9 cellular contexts compared by ENCODE assay signal in genomic region chr2:43136862-43137261, GRCh38.
A peak's percentile ranks its signal among the peaks of the same experiment; 100 is the strongest.
DNase-seq lines count a peak whose midpoint lies in the region; ATAC-seq and TF ChIP-seq lines count a peak whose summit lies in the region.
"Had no signal": no experiment of that assay in that cellular context is flagged by ENCODE, and none has a peak within 500 bp of the region (broad histone marks: within the 10 kb centered on the region; RNA-seq: fewer than 3 reads in every experiment).

No MANE protein-coding gene starts in this region.

- H3K9me3 Mint-ChIP-seq in nephron: no peaks in the 10 kb centered on the region

- H3K4me1 Mint-ChIP-seq in T-helper 17 cell (peaks cover 63% of the 10 kb centered on the region), nephron (peaks cover 51% of the 10 kb centered on the region)

- no peak for TF ChIP-seq POLR2A in stomach (IDR thresholded peaks at IDR 0.05)

- DNase-seq in T-helper 17 cell (peak; percentile 34 to 70 (median 53)), stomach (no peak), T1000 (lab: John Stamatoyannopoulos, UW) (no peak), COLO829 (ENCODE audit: low spot score) (no peak), NOMO-1 (lab: John Stamatoyannopoulos, UW; ENCODE audit: unreplicated experiment in 2 of 2) (no peak), GM13977 (ENCODE audit: low spot score) (no peak)
- peak; percentile 74 for DNase-seq in activated effector memory CD4-positive, alpha-beta T cell treated with Interleukin-2 at 50 U/mL for 16 hours

- WGBS in stomach, 5 donors: 69 to 90% (median 79%) methylated on average over 10 of the region's 10 CpGs

- no peak overlapping the region for H3K4me3 ChIP-seq in stomach
- H3K4me3 ChIP-seq: cardiac muscle cell had no signal

- H3K27me3 ChIP-seq in stomach: no peaks in the 10 kb centered on the region
- H3K27me3 ChIP-seq: cardiac muscle cell had no signal

- H3K36me3 Mint-ChIP-seq in T-helper 17 cell (ENCODE audit: low read depth) (no peaks in the 10 kb centered on the region), nephron (ENCODE audit: low read depth) (no peaks in the 10 kb centered on the region)

- H3K36me3 ChIP-seq in stomach: no peaks in the 10 kb centered on the region
- H3K36me3 ChIP-seq: cardiac muscle cell had no signal

- peak; percentile 73 for ATAC-seq in T-helper 17 cell

- H3K9me3 ChIP-seq in T-helper 17 cell (ENCODE audit: control insufficient read depth, low read length, poor library complexity, severe bottlenecking) (no peaks in the 10 kb centered on the region), stomach (no peaks in the 10 kb centered on the region)

- TF ChIP-seq CTCF in nephron (IDR thresholded peaks at IDR 0.05; ENCODE audit: unreplicated experiment in 3 of 3) (no peak), stomach (IDR thresholded peaks at IDR 0.05) (no peak), GM13977 (IDR thresholded peaks at IDR 0.05; ENCODE audit: extremely low read depth, insufficient read depth, missing control alignments) (no peak)

- intact Hi-C loops in stomach (cut with DNase I; ENCODE audit: low total_unique reads): no loop called here

- peak overlapping the region; percentile 13 to 89 (median 70) for H3K27ac ChIP-seq in stomach
- H3K27ac ChIP-seq: cardiac muscle cell had no signal

- peak overlapping the region; percentile 82 for H3K4me3 Mint-ChIP-seq in T-helper 17 cell
- no peak overlapping the region for H3K4me3 Mint-ChIP-seq in nephron

- H3K27ac Mint-ChIP-seq in T-helper 17 cell (peak overlapping the region; percentile 99), nephron (peak overlapping the region; percentile 40 to 70 (median 65))

- TF ChIP-seq EP300 in stomach (IDR thresholded peaks at IDR 0.05): no peak

- in situ Hi-C loops in GM13977 (cut with MboI; ENCODE audit: low pct_unique_long_range_greater_than_20kb, low sequenced_read_pairs, unreplicated experiment): loop anchor here (5.0 kb wide), 1 partner anchor 90 kb away; the partner anchor contains the start of gene ZFP36L2

- peaks cover 35 to 69% (median 36%) of the 10 kb centered on the region in 4 donors for H3K4me1 ChIP-seq in stomach

- H3K27me3 Mint-ChIP-seq in T-helper 17 cell (no peaks in the 10 kb centered on the region), nephron (ENCODE audit: low read depth) (no peaks in the 10 kb centered on the region)

Comparison
In these comparisons a context has a peak if more than half of its experiments do, and no peak if none do; other contexts are left out.
1. DNase-seq: peak in T-helper 17 cell (3 of 3) and activated effector memory CD4-positive, alpha-beta T cell treated with Interleukin-2 at 50 U/mL for 16 hours (single experiment); none in stomach (single experiment), T1000 (single experiment), COLO829 (single experiment), NOMO-1 (0 of 2) and GM13977 (single experiment).